2 cellular contexts compared by ENCODE assay signal in genomic region chr1:67019600-67020136, GRCh38.
TF ChIP-seq lines count a peak whose summit lies in the region.

No MANE protein-coding gene starts in this region.

TF ChIP-seq in HEK293, 187 proteins besides CTCF, POLR2A, EP300 and RAD21 (continued from another document):
- TF ChIP-seq ZNF148 (tag by site-specific recombination; IDR thresholded peaks at IDR 0.05; ENCODE audit: borderline replicate concordance) (no peak), ZNF366 (tag by site-specific recombination; conservative IDR thresholded peaks at IDR 0.05) (peak; percentile 26; the same call in 1 of the 2 replicates), ZSCAN5A (tag by site-specific recombination; IDR thresholded peaks at IDR 0.05) (no peak), GLI4 (tag by site-specific recombination; IDR thresholded peaks at IDR 0.05) (no peak), ZNF629 (tag by site-specific recombination; IDR thresholded peaks at IDR 0.05) (peak; percentile 33; the same call in 1 of the 2 replicates), ZNF843 (tag by site-specific recombination; IDR thresholded peaks at IDR 0.05) (0 out of 2 replicates have a peak, but pooled peaks have one; percentile 29), ZNF362 (tag by site-specific recombination; IDR thresholded peaks at IDR 0.05) (no peak), ZNF76 (tag by site-specific recombination; IDR thresholded peaks at IDR 0.05; ENCODE audit: borderline replicate concordance, low read depth) (no peak)
- TF ChIP-seq, protein P1, sequence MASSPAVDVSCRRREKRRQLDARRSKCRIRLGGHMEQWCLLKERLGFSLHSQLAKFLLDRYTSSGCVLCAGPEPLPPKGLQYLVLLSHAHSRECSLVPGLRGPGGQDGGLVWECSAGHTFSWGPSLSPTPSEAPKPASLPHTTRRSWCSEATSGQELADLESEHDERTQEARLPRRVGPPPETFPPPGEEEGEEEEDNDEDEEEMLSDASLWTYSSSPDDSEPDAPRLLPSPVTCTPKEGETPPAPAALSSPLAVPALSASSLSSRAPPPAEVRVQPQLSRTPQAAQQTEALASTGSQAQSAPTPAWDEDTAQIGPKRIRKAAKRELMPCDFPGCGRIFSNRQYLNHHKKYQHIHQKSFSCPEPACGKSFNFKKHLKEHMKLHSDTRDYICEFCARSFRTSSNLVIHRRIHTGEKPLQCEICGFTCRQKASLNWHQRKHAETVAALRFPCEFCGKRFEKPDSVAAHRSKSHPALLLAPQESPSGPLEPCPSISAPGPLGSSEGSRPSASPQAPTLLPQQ (tag by site-specific recombination; IDR thresholded peaks at IDR 0.05) = peak; percentile 53; the same call in 1 of the 2 replicates
TF ChIP-seq in HEK293: peak in this region for 8.

TF ChIP-seq in K562, 482 proteins besides CTCF, POLR2A, EP300 and RAD21 (continued from another document):
- TF ChIP-seq ZNF592 (IDR thresholded peaks at IDR 0.05) (no peak), GATAD2B (IDR thresholded peaks at IDR 0.05; ENCODE audit: borderline replicate concordance) (no peak), MEIS2 (IDR thresholded peaks at IDR 0.05; ENCODE audit: partially characterized antibody) (peak; percentile 60), FUS (optimal IDR thresholded peaks at IDR 0.05; ENCODE audit: low read depth, low read length) (no peak), ZNF76 (CRISPR knock-in tag; IDR thresholded peaks at IDR 0.05; ENCODE audit: borderline replicate concordance) (no peak), SREBF2 (CRISPR knock-in tag; IDR thresholded peaks at IDR 0.05) (no peak), KDM2B (CRISPR knock-in tag; IDR thresholded peaks at IDR 0.05) (no peak), U2AF1 (optimal IDR thresholded peaks at IDR 0.05; ENCODE audit: low read depth, low read length) (no peak), SAFB2 (IDR thresholded peaks at IDR 0.05; ENCODE audit: borderline replicate concordance, low read depth, low read length, severe bottlenecking) (no peak), TGIF2 (CRISPR knock-in tag; IDR thresholded peaks at IDR 0.05) (no peak), ZNF830 (CRISPR knock-in tag; IDR thresholded peaks at IDR 0.05) (no peak), ZNF224 (CRISPR knock-in tag; IDR thresholded peaks at IDR 0.05) (no peak), RCOR1 (IDR thresholded peaks at IDR 0.05; ENCODE audit: borderline replicate concordance in 1 of 2, low read depth in 2 of 2, low read length in 2 of 2) (no peak), CEBPG (CRISPR knock-in tag; IDR thresholded peaks at IDR 0.05) (no peak), CEBPG (tag; conservative IDR thresholded peaks at IDR 0.05 in 1 of 2, IDR thresholded peaks at IDR 0.05 in 1 of 2) (no peak), FOXA1 (IDR thresholded peaks at IDR 0.05; ENCODE audit: borderline replicate concordance) (no peak), TCFL5 (CRISPR knock-in tag; conservative IDR thresholded peaks at IDR 0.05) (no peak), PRPF4 (IDR thresholded peaks at IDR 0.05; ENCODE audit: insufficient read depth, low read depth, low read length, poor library complexity, severe bottlenecking) (no peak), CXXC5 (CRISPR knock-in tag; IDR thresholded peaks at IDR 0.05) (no peak), PKNOX1 (IDR thresholded peaks at IDR 0.05) (0 out of 2 replicates have a peak, but pooled peaks have one; percentile 12)
- TF ChIP-seq, protein P2, sequence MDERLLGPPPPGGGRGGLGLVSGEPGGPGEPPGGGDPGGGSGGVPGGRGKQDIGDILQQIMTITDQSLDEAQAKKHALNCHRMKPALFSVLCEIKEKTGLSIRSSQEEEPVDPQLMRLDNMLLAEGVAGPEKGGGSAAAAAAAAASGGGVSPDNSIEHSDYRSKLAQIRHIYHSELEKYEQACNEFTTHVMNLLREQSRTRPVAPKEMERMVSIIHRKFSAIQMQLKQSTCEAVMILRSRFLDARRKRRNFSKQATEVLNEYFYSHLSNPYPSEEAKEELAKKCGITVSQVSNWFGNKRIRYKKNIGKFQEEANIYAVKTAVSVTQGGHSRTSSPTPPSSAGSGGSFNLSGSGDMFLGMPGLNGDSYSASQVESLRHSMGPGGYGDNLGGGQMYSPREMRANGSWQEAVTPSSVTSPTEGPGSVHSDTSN (CRISPR knock-in tag; IDR thresholded peaks at IDR 0.05; ENCODE audit: low read depth) = no peak
- TF ChIP-seq, protein P2 (tag; conservative IDR thresholded peaks at IDR 0.05; ENCODE audit: low read depth) = peak; percentile 77
